In the genomic region with DNA sequence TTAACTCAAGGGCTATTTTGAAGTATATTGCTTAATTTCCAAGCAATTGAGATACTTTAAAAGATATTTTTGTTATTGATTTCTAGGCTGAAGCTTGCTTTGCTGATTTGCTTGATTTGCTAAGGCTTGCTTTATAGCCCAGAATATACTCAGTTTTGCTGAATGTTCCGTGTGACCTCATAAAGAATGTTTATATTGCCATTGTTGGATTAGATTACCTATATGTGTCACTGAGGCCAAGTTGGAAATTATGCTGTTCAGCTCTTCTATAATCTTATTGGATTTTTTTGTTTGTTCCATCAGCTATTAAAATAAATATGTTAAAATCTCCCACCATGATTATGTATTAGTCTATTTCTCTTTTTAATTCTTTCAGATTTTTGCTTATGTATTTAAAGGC, we compare ENCODE assay signal across 23 cellular contexts.
"Had no signal": no experiment of that assay in that cellular context is flagged by ENCODE, and none has a peak within 500 bp of the region (broad histone marks: within the 10 kb centered on the region; RNA-seq: fewer than 3 reads in every experiment).

No MANE protein-coding gene starts in this region.

- H3K4me1 ChIP-seq: left ventricle myocardium inferior, prostate gland, tibial nerve, uterus had no signal

- H3K9me3 ChIP-seq: mucosa of descending colon, ovary, prostate gland, uterus had no signal

- H3K27ac ChIP-seq: left ventricle myocardium inferior, ovary, prostate gland, tibial nerve, uterus had no signal

- DNase-seq: hippocampal formation; left ventricle myocardium inferior; midbrain; mucosa of descending colon; naive thymus-derived CD4-positive, alpha-beta T cell; ovary; posterior cingulate gyrus; retina; right cardiac atrium; stimulated activated CD4-positive, alpha-beta T cell treated with anti-CD3 and anti-CD28 coated beads, Interleukin-1b, Interleukin-23, amount 100 ng/mL, for 48 hours; stimulated activated CD4-positive, alpha-beta T cell treated with anti-CD3 and anti-CD28 coated beads, Interleukin-2, amount 100 ng/mL, for 48 hours; stimulated activated CD4-positive, alpha-beta T cell treated with anti-CD3 and anti-CD28 coated beads, Interleukin-4, amount 100 ng/mL, for 4 hours; stimulated activated CD8-positive, alpha-beta memory T cell treated with anti-CD3 and anti-CD28 coated beads, Interleukin-4, amount 100 ng/mL, for 48 hours; stimulated activated naive CD4-positive, alpha-beta T cell treated with Interleukin-2 at 50 U/mL for 16 hours; stimulated activated naive CD8-positive, alpha-beta T cell treated with anti-CD3 and anti-CD28 coated beads, Interleukin-15, amount 100 ng/mL, for 72 hours; substantia nigra; uterus had no signal

- ATAC-seq: mucosa of descending colon; naive thymus-derived CD4-positive, alpha-beta T cell; natural killer cell treated with Interleukin-12 subunit alpha and Interleukin-12 subunit beta and Interleukin-15 and Interleukin-18, amount 100 ng/mL, for 72 hours; right cardiac atrium; sciatic nerve; stimulated activated memory B cell treated with anti-CD40 and anti-IgM and Interleukin-4, amounts not matched to agents 10 μg/mL and 1 μg/mL and 100 μg/mL, for 72 hours; stimulated activated naive CD8-positive, alpha-beta T cell treated with anti-CD3 and anti-CD28 coated beads, Interleukin-15, amount 100 ng/mL, for 72 hours had no signal

- H3K36me3 ChIP-seq: left ventricle myocardium inferior, ovary, prostate gland, uterus had no signal

- H3K4me3 ChIP-seq: left ventricle myocardium inferior, mucosa of descending colon, ovary, prostate gland, smooth muscle cell, tibial nerve, uterus had no signal

- H3K27me3 ChIP-seq: ovary, tibial nerve, uterus had no signal

- H3K4me2 ChIP-seq: smooth muscle cell had no signal
